1 cellular context compared by ENCODE assay signal in genomic region chr11:75784085-75784478, GRCh38.
TF ChIP-seq lines count a peak whose summit lies in the region.

No MANE protein-coding gene starts in this region.

TF ChIP-seq in HepG2, 621 proteins besides CTCF, POLR2A, EP300 and RAD21 (continued from another document and continues in another):
- TF ChIP-seq ZNF121 (CRISPR knock-in tag; IDR thresholded peaks at IDR 0.05) (0 out of 2 replicates have a peak, but pooled peaks have one; percentile 36), PRDM4 (CRISPR knock-in tag; IDR thresholded peaks at IDR 0.05; ENCODE audit: borderline replicate concordance) (no peak), PHF21A (CRISPR knock-in tag; IDR thresholded peaks at IDR 0.05) (peak; percentile 95), ZNF432 (CRISPR knock-in tag; IDR thresholded peaks at IDR 0.05; ENCODE audit: borderline replicate concordance) (no peak), TGIF2 (CRISPR knock-in tag; IDR thresholded peaks at IDR 0.05) (no peak), ETV5 (CRISPR knock-in tag; IDR thresholded peaks at IDR 0.05; ENCODE audit: borderline replicate concordance) (peak; percentile 64; the same call in 1 of the 2 replicates), POGK (CRISPR knock-in tag; conservative IDR thresholded peaks at IDR 0.05) (no peak), ZSCAN9 (CRISPR knock-in tag; IDR thresholded peaks at IDR 0.05; ENCODE audit: borderline replicate concordance) (0 out of 2 replicates have a peak, but pooled peaks have one; percentile 58), NONO (IDR thresholded peaks at IDR 0.05) (no peak), NONO (CRISPR knock-in tag; conservative IDR thresholded peaks at IDR 0.05) (0 out of 2 replicates have a peak, but pooled peaks have one; percentile 30), TBX3 (IDR thresholded peaks at IDR 0.05; ENCODE audit: borderline replicate concordance) (peak; percentile 31; the same call in 1 of the 2 replicates), ZNF225 (CRISPR knock-in tag; IDR thresholded peaks at IDR 0.05) (no peak), MAX (IDR thresholded peaks at IDR 0.05) (peak; percentile 62; the same call in 1 of the 2 replicates), HNF1B (CRISPR knock-in tag; IDR thresholded peaks at IDR 0.05) (no peak), MBD4 (IDR thresholded peaks at IDR 0.05; ENCODE audit: borderline replicate concordance, low read length) (no peak), NFAT5 (CRISPR knock-in tag; IDR thresholded peaks at IDR 0.05) (no peak), TAF1 (CRISPR knock-in tag; IDR thresholded peaks at IDR 0.05) (no peak), MIXL1 (CRISPR knock-in tag; IDR thresholded peaks at IDR 0.05) (peak; percentile 95), MLLT10 (CRISPR knock-in tag; IDR thresholded peaks at IDR 0.05) (no peak), ZNF773 (CRISPR knock-in tag; IDR thresholded peaks at IDR 0.05; ENCODE audit: borderline replicate concordance) (no peak), ZZZ3 (CRISPR knock-in tag; IDR thresholded peaks at IDR 0.05; ENCODE audit: borderline replicate concordance) (no peak), ERF (CRISPR knock-in tag; IDR thresholded peaks at IDR 0.05) (peak; percentile 71; the same call in 1 of the 2 replicates), ZNF282 (IDR thresholded peaks at IDR 0.05; ENCODE audit: partially characterized antibody) (no peak), ZNF616 (CRISPR knock-in tag; IDR thresholded peaks at IDR 0.05; ENCODE audit: low read depth) (no peak), SMAD1 (CRISPR knock-in tag; IDR thresholded peaks at IDR 0.05; ENCODE audit: borderline replicate concordance, low read depth) (no peak), FOXC1 (CRISPR knock-in tag; IDR thresholded peaks at IDR 0.05; ENCODE audit: borderline replicate concordance) (no peak), ZFAT (CRISPR knock-in tag; conservative IDR thresholded peaks at IDR 0.05) (no peak), SIN3B (IDR thresholded peaks at IDR 0.05; ENCODE audit: low read length) (no peak), REST (IDR thresholded peaks at IDR 0.05; ENCODE audit: borderline replicate concordance in 1 of 2, low read depth in 1 of 2, low read length in 2 of 2) (0 out of 4 replicates have a peak, but pooled peaks of 1 of the 2 experiments have one; percentile 40), PAF1 (CRISPR knock-in tag; IDR thresholded peaks at IDR 0.05) (no peak), ZNF782 (CRISPR knock-in tag; IDR thresholded peaks at IDR 0.05; ENCODE audit: borderline replicate concordance) (no peak), KDM3A (CRISPR knock-in tag; IDR thresholded peaks at IDR 0.05; ENCODE audit: low read depth) (no peak), ZNF460 (CRISPR knock-in tag; IDR thresholded peaks at IDR 0.05; ENCODE audit: borderline replicate concordance) (no peak), SRSF9 (IDR thresholded peaks at IDR 0.05; ENCODE audit: borderline replicate concordance, insufficient read depth, low read depth, low read length, poor library complexity, severe bottlenecking) (no peak), BRD4 (CRISPR knock-in tag; IDR thresholded peaks at IDR 0.05) (no peak), DR1 (CRISPR knock-in tag; IDR thresholded peaks at IDR 0.05) (no peak), ZFYVE20 (CRISPR knock-in tag; IDR thresholded peaks at IDR 0.05; ENCODE audit: borderline replicate concordance, low read depth) (no peak), CENPBD1 (CRISPR knock-in tag; IDR thresholded peaks at IDR 0.05; ENCODE audit: borderline replicate concordance, low read depth) (no peak), ZNF264 (CRISPR knock-in tag; IDR thresholded peaks at IDR 0.05) (no peak), ZNF737 (CRISPR knock-in tag; IDR thresholded peaks at IDR 0.05; ENCODE audit: borderline replicate concordance) (no peak; the same call in 1 of the 2 replicates), NCOA2 (CRISPR knock-in tag; IDR thresholded peaks at IDR 0.05) (peak; percentile 95), ZNF484 (CRISPR knock-in tag; IDR thresholded peaks at IDR 0.05; ENCODE audit: borderline replicate concordance, low read depth) (no peak), ZMYM3 (CRISPR knock-in tag; IDR thresholded peaks at IDR 0.05) (no peak), LCORL (IDR thresholded peaks at IDR 0.05) (0 out of 2 replicates have a peak, but pooled peaks have one; percentile 43), LCORL (CRISPR knock-in tag; IDR thresholded peaks at IDR 0.05) (peak; percentile 96), ATF3 (CRISPR knock-in tag; IDR thresholded peaks at IDR 0.05) (no peak), ZNF570 (CRISPR knock-in tag; IDR thresholded peaks at IDR 0.05; ENCODE audit: borderline replicate concordance) (no peak), ZNF367 (CRISPR knock-in tag; IDR thresholded peaks at IDR 0.05; ENCODE audit: borderline replicate concordance) (no peak), JUNB (CRISPR knock-in tag; IDR thresholded peaks at IDR 0.05; ENCODE audit: borderline replicate concordance) (no peak), TBP (CRISPR knock-in tag; IDR thresholded peaks at IDR 0.05) (no peak), CHD4 (IDR thresholded peaks at IDR 0.05; ENCODE audit: borderline replicate concordance, low read length) (no peak), ZNF878 (CRISPR knock-in tag; IDR thresholded peaks at IDR 0.05) (no peak), MIER2 (CRISPR knock-in tag; IDR thresholded peaks at IDR 0.05) (no peak; the same call in 1 of the 2 replicates), MZF1 (CRISPR knock-in tag; IDR thresholded peaks at IDR 0.05; ENCODE audit: borderline replicate concordance) (no peak), IRX3 (CRISPR knock-in tag; IDR thresholded peaks at IDR 0.05; ENCODE audit: borderline replicate concordance, low read depth) (no peak), ZNF124 (CRISPR knock-in tag; IDR thresholded peaks at IDR 0.05) (no peak), ZNF607 (CRISPR knock-in tag; IDR thresholded peaks at IDR 0.05; ENCODE audit: borderline replicate concordance) (no peak), ETV6 (CRISPR knock-in tag; conservative IDR thresholded peaks at IDR 0.05) (no peak), ZFP1 (CRISPR knock-in tag; IDR thresholded peaks at IDR 0.05) (0 out of 2 replicates have a peak, but pooled peaks have one; percentile 58), MAFF (IDR thresholded peaks at IDR 0.05; ENCODE audit: low read depth, low read length) (no peak)
